29 cellular contexts compared by ENCODE assay signal in the genomic region with DNA sequence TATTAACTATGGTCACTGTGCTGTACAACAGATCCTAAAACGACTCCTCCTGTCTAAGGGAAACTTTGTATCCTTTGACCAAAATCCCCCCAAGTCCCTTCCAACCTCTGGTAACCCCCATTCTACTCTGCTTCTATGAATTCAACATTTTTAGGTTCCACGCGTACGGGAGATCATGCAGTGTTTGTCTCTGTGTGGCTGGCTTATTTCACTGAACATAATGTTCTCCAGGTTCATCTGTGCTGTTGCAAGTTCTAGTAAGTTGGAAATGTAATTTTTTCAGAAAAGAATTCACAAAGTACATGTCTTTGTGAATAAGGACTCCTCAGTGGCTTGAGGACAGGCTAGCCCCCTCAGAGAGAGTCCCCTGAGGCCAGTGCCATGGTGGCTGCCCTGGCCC.
DNase-seq lines count a peak whose midpoint lies in the region; TF ChIP-seq lines count a peak whose summit lies in the region.
"Had no signal": no experiment of that assay in that cellular context is flagged by ENCODE, and none has a peak within 500 bp of the region (broad histone marks: within the 10 kb centered on the region; RNA-seq: fewer than 3 reads in every experiment).

No MANE protein-coding gene starts in this region.

- H3K9ac ChIP-seq in GM23248 (peak overlapping the region; percentile 74), rectal smooth muscle tissue (ENCODE audit: low read length) (no peak overlapping the region)

- POLR2A ChIA-PET in RWPE1 (lab: Yijun Ruan, JAX; ENCODE audit: low non-redundant PET), result no interaction called here

- H3K9me3 Mint-ChIP-seq in chondrocyte (ENCODE audit: low read depth) (no peaks in the 10 kb centered on the region), glutamatergic neuron (ENCODE audit: unreplicated experiment) (no peaks in the 10 kb centered on the region)
- H3K9me3 Mint-ChIP-seq: activated CD4-positive, alpha-beta memory T cell treated with anti-CD3 and anti-CD28 coated beads for 36 hours; mesothelial cell of epicardium had no signal

- H3K79me2 ChIP-seq in GM23248 (ENCODE audit: insufficient read depth), result peaks cover 100% of the 10 kb centered on the region

- no peak overlapping the region for H3K4me3 ChIP-seq in GM23248
- H3K4me3 ChIP-seq in rectal smooth muscle tissue (ENCODE audit: low read length), result no peak overlapping the region
- no peak overlapping the region for H3K4me3 ChIP-seq in testis
- H3K4me3 ChIP-seq: heart right ventricle, Peyer's patch, prostate gland had no signal

- peaks cover under 1% of the 10 kb centered on the region for H3F3A ChIP-seq in GM23248 (ENCODE audit: insufficient read depth)

- H3K9me3 ChIP-seq in GM23248 (ENCODE audit: low read depth), result no peaks in the 10 kb centered on the region
- no peaks in the 10 kb centered on the region for H3K9me3 ChIP-seq in testis
- H3K9me3 ChIP-seq: BE2C, heart right ventricle, neutrophil, Peyer's patch, prostate gland had no signal

- H3K4me1 Mint-ChIP-seq in chondrocyte (ENCODE audit: low read depth) (peaks cover 86% of the 10 kb centered on the region), glutamatergic neuron (ENCODE audit: low read depth, unreplicated experiment) (peaks cover 10% of the 10 kb centered on the region)

- H4K20me1 ChIP-seq in GM23248 (ENCODE audit: insufficient read depth), result no peaks in the 10 kb centered on the region

- no peak overlapping the region for H3K4me3 Mint-ChIP-seq in chondrocyte (ENCODE audit: unreplicated experiment)
- no peak overlapping the region for H3K4me3 Mint-ChIP-seq in glutamatergic neuron (ENCODE audit: unreplicated experiment)
- H3K4me3 Mint-ChIP-seq: activated CD4-positive, alpha-beta memory T cell treated with anti-CD3 and anti-CD28 coated beads for 36 hours; activated naive CD8-positive, alpha-beta T cell; mesothelial cell of epicardium; stimulated activated memory B cell treated with anti-CD40 and anti-IgM and Interleukin-4, amounts not matched to agents 10 μg/mL and 1 μg/mL and 100 μg/mL, for 72 hours had no signal

- H3K4me1 ChIP-seq in GM23248 (ENCODE audit: insufficient read depth) (peaks cover 24% of the 10 kb centered on the region), rectal smooth muscle tissue (ENCODE audit: control insufficient read depth, insufficient read depth, low read length) (peaks cover 5% of the 10 kb centered on the region), testis (peaks cover 45% of the 10 kb centered on the region)
- H3K4me1 ChIP-seq: BE2C, Peyer's patch, prostate gland had no signal

- CTCF ChIA-PET in RWPE1 (lab: Yijun Ruan, JAX), result no interaction called here

- no peaks in the 10 kb centered on the region for H3K9me2 ChIP-seq in GM23248 (ENCODE audit: insufficient read depth)

- DNase-seq in GM23248 (no peak), chondrocyte (ENCODE audit: low spot score) (no peak), testis (no peak), glutamatergic neuron (no peak), NCI-H2081 treated with DMSO at 0.1 percent for 48 hours (lab: John Stamatoyannopoulos, UW) (no peak), RWPE1 (ENCODE audit: low spot score) (no peak)
- DNase-seq: ACHN; activated CD4-positive, alpha-beta memory T cell treated with anti-CD3 and anti-CD28 coated beads for 36 hours; activated CD4-positive, alpha-beta T cell treated with anti-CD3 and anti-CD28 coated beads for 1 hour; activated CD8-positive, alpha-beta memory T cell treated with anti-CD3 and anti-CD28 coated beads, Interleukin-2, amount 50 U/mL, for 4 hours; BE2C; caudate nucleus; DMS53; erythroblast; heart right ventricle; Kasumi-1; naive B cell; NCI-H1417 treated with DMSO at 0.1 percent for 48 hours; NCI-H2081; NCI-H226; NCI-H526 treated with DMSO at 0.1 percent for 48 hours; Peyer's patch; SIG-M5 had no signal

- H3K27me3 ChIP-seq in GM23248 (replicated peaks; ENCODE audit: insufficient read depth) (no peaks in the 10 kb centered on the region), rectal smooth muscle tissue (ENCODE audit: control insufficient read depth, insufficient read depth, low read length) (no peaks in the 10 kb centered on the region), testis (no peaks in the 10 kb centered on the region)
- H3K27me3 ChIP-seq: BE2C, Peyer's patch had no signal

- TF ChIP-seq POLR2A in testis (IDR thresholded peaks at IDR 0.05), result no peak

- in situ Hi-C loops in GM23248 (cut with MboI), result no loop called here

- peak overlapping the region; percentile 60 for H3K27ac ChIP-seq in GM23248
- peak overlapping the region; percentile 56 for H3K27ac ChIP-seq in rectal smooth muscle tissue (ENCODE audit: low read depth, low read length)
- peak overlapping the region; percentile 85 to 86 for H3K27ac ChIP-seq in testis
- H3K27ac ChIP-seq in RWPE1, result no peak overlapping the region
- H3K27ac ChIP-seq: neutrophil, Peyer's patch, prostate gland had no signal

- peaks cover 16% of the 10 kb centered on the region for H3K36me3 Mint-ChIP-seq in chondrocyte (ENCODE audit: low read depth)
- H3K36me3 Mint-ChIP-seq in glutamatergic neuron (ENCODE audit: unreplicated experiment), result no peaks in the 10 kb centered on the region
- H3K36me3 Mint-ChIP-seq: activated CD4-positive, alpha-beta memory T cell treated with anti-CD3 and anti-CD28 coated beads for 36 hours; mesothelial cell of epicardium; naive B cell; stimulated activated memory B cell treated with anti-CD40 and anti-IgM and Interleukin-4, amounts not matched to agents 10 μg/mL and 1 μg/mL and 100 μg/mL, for 72 hours had no signal

- no peaks in the 10 kb centered on the region for H3K27me3 Mint-ChIP-seq in chondrocyte (ENCODE audit: low read depth)
- H3K27me3 Mint-ChIP-seq in glutamatergic neuron (ENCODE audit: unreplicated experiment), result peaks cover 5% of the 10 kb centered on the region
- H3K27me3 Mint-ChIP-seq: activated CD4-positive, alpha-beta memory T cell treated with anti-CD3 and anti-CD28 coated beads for 36 hours; activated naive CD8-positive, alpha-beta T cell had no signal

- H3K27ac Mint-ChIP-seq in chondrocyte (ENCODE audit: unreplicated experiment) (peak overlapping the region; percentile 93), glutamatergic neuron (ENCODE audit: unreplicated experiment) (no peak overlapping the region)
- H3K27ac Mint-ChIP-seq: activated CD4-positive, alpha-beta memory T cell treated with anti-CD3 and anti-CD28 coated beads for 36 hours; stimulated activated memory B cell treated with anti-CD40 and anti-IgM and Interleukin-4, amounts not matched to agents 10 μg/mL and 1 μg/mL and 100 μg/mL, for 72 hours had no signal

- TF ChIP-seq CTCF in chondrocyte (IDR thresholded peaks at IDR 0.05) (no peak), testis (IDR thresholded peaks at IDR 0.05) (no peak), glutamatergic neuron (IDR thresholded peaks at IDR 0.05; ENCODE audit: partially characterized antibody, unreplicated experiment) (no peak), RWPE1 (conservative IDR thresholded peaks at IDR 0.05; ENCODE audit: low read depth) (no peak)

- no peaks in the 10 kb centered on the region for H3K36me3 ChIP-seq in GM23248 (ENCODE audit: low read depth)
- H3K36me3 ChIP-seq in rectal smooth muscle tissue (ENCODE audit: control insufficient read depth, insufficient read depth, low read length), result no peaks in the 10 kb centered on the region
- H3K36me3 ChIP-seq in testis (ENCODE audit: low read depth, missing control alignments), result no peaks in the 10 kb centered on the region
- H3K36me3 ChIP-seq: BE2C, heart right ventricle, neutrophil, Peyer's patch, prostate gland had no signal

- H2AFZ ChIP-seq in GM23248, result no peak overlapping the region

- no peak overlapping the region for H3K4me2 ChIP-seq in GM23248 (ENCODE audit: unreplicated experiment)

- 49 to 63% methylated on average over 4 of the region's 4 CpGs for WGBS in GM23248 (ENCODE audit: low coverage in 1 of 2, low lambda C conversion rate in 2 of 2, missing lambda C conversion rate in 2 of 2), 2 experiments
- 28 to 31% methylated on average over 4 of the region's 4 CpGs for WGBS in testis, 2 donors

- intact Hi-C loops in testis (cut with DNase I; ENCODE audit: low total_unique reads), result no loop called here
